Comparison of ENCODE assay signal across 2 cellular contexts in genomic region chr1:220715986-220716385, GRCh38.
DNase-seq lines count a peak whose midpoint lies in the region; FAIRE-seq and TF ChIP-seq lines count a peak whose summit lies in the region.
"Not testable (repeated sequence)": the region's sequence is repeated elsewhere in the genome, so short reads cannot be mapped to it uniquely, and the experiment has no call there.

No MANE protein-coding gene starts in this region.

- POLR2A ChIA-PET in HEK293 (lab: Yijun Ruan, JAX): not testable (repeated sequence)

- H3K27ac ChIP-seq in HEK293 (ENCODE audit: extremely low read depth, low read depth, low read length): not testable (repeated sequence)

- FAIRE-seq in D721Med (lab: Jason Lieb, UNC): peak; percentile 69

- TF ChIP-seq CTCF in D721Med (IDR thresholded peaks at IDR 0.05; ENCODE audit: insufficient read depth, missing control alignments); HEK293 (tag by site-specific recombination; IDR thresholded peaks at IDR 0.05): not testable (repeated sequence)

- H3K9me3 ChIP-seq in HEK293 (ENCODE audit: control insufficient read depth, insufficient read depth, low read depth, low read length): not testable (repeated sequence)

- not testable (repeated sequence) for DNase-seq in D721Med (ENCODE audit: insufficient read length, low spot score)

- H3K4me1 ChIP-seq in HEK293 (ENCODE audit: control insufficient read depth, insufficient read depth, low read length): not testable (repeated sequence)

- not testable (repeated sequence) for H3K36me3 ChIP-seq in HEK293 (ENCODE audit: control insufficient read depth in 2 of 2, insufficient read depth in 1 of 2, low read length in 2 of 2)

- H3K4me3 ChIP-seq in HEK293 (ENCODE audit: low read depth, low read length): not testable (repeated sequence)

- CTCF ChIA-PET in HEK293 (lab: Yijun Ruan, JAX): interaction anchor here (0.9 kb wide), 1 partner anchor 17 kb away, joined by 3 read pairs; no protein-coding TSS in a partner anchor

TF ChIP-seq in HEK293, 187 proteins besides CTCF, POLR2A, EP300 and RAD21:
- TF ChIP-seq ZNF529 (tag by site-specific recombination; IDR thresholded peaks at IDR 0.05; ENCODE audit: insufficient replicate concordance) (peak; percentile 10), SETDB1 (IDR thresholded peaks at IDR 0.05; ENCODE audit: insufficient read length, low read length) (peak; percentile 91)
